Comparison of ENCODE assay signal across 27 cellular contexts in the genomic region with DNA sequence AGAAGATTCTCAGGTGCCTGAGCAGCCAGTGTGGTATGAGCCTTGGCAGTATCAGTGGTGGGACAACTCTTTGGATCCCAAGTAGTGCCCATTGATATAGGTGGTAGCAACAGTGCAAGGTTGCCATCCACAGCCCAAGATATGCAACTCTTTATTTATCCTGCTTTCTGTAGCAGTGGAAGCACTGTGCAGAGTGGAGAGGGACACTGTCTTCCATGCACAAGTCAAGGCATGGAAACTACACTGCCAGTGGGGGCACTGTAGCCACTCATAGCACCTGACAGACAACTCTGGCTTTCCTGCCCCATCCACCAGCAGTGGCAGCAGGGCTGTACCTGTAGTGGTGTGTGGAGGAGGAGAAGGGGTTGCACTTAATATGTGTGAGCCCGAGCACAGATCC.
A peak's percentile ranks its signal among the peaks of the same experiment; 100 is the strongest.
DNase-seq lines count a peak whose midpoint lies in the region; ATAC-seq and TF ChIP-seq lines count a peak whose summit lies in the region.
"Had no signal": no experiment of that assay in that cellular context is flagged by ENCODE, and none has a peak within 500 bp of the region (broad histone marks: within the 10 kb centered on the region; RNA-seq: fewer than 3 reads in every experiment).

No MANE protein-coding gene starts in this region.

- no peaks in the 10 kb centered on the region for H3K9me2 ChIP-seq in GM23338 (ENCODE audit: insufficient read depth)

- H3K9me3 Mint-ChIP-seq in GM23338 (no peaks in the 10 kb centered on the region), T-cell (peaks cover 0 to 21% (median 13%) of the 10 kb centered on the region in 3 donors)

- H3K27me3 Mint-ChIP-seq in GM23338 (ENCODE audit: insufficient read depth, low read depth, poor library complexity) (peaks cover 4% of the 10 kb centered on the region), T-cell (no peaks in the 10 kb centered on the region)
- H3K27me3 Mint-ChIP-seq: activated CD8-positive, alpha-beta memory T cell treated with anti-CD3 and anti-CD28 coated beads, Interleukin-2, amount 10 ng/mL, durations not matched to agents 7 days and 5 days; activated naive CD4-positive, alpha-beta T cell treated with anti-CD3 and anti-CD28 coated beads, Interleukin-2, amount 10 ng/mL, durations not matched to agents 7 days and 5 days; B cell; memory B cell; T-helper 17 cell had no signal

- H3K4me2 ChIP-seq in GM23338: no peak overlapping the region
- H3K4me2 ChIP-seq: A549 had no signal

- no peaks in the 10 kb centered on the region for H3K4me1 ChIP-seq in GM23338 (ENCODE audit: insufficient read depth)
- H3K4me1 ChIP-seq: A549, Peyer's patch, prostate gland, SJCRH30, upper lobe of left lung had no signal

- H3K27ac Mint-ChIP-seq in GM23338: no peak overlapping the region
- H3K27ac Mint-ChIP-seq in T-cell: no peak overlapping the region
- H3K27ac Mint-ChIP-seq: activated CD8-positive, alpha-beta memory T cell treated with anti-CD3 and anti-CD28 coated beads, Interleukin-2, amount 10 ng/mL, durations not matched to agents 7 days and 5 days; activated naive CD4-positive, alpha-beta T cell treated with anti-CD3 and anti-CD28 coated beads, Interleukin-2, amount 10 ng/mL, durations not matched to agents 7 days and 5 days; activated T-cell treated with anti-CD3 and anti-CD28 coated beads, Interleukin-2, amount 50 U/mL, for 72 hours; B cell; memory B cell; T-helper 17 cell had no signal

- H3K79me2 ChIP-seq in GM23338 (replicated peaks; ENCODE audit: insufficient read depth): no peaks in the 10 kb centered on the region

- no peak overlapping the region for H3K4me3 ChIP-seq in GM23338
- H3K4me3 ChIP-seq: A549, cardiac muscle cell, Peyer's patch, prostate gland, SJCRH30, upper lobe of left lung had no signal

- no peaks in the 10 kb centered on the region for H3K36me3 ChIP-seq in GM23338 (ENCODE audit: insufficient read depth)
- H3K36me3 ChIP-seq: cardiac muscle cell, Peyer's patch, prostate gland, SJCRH30, upper lobe of left lung had no signal

- H3K4me3 Mint-ChIP-seq in GM23338 (no peak overlapping the region), T-cell (no peak overlapping the region)
- H3K4me3 Mint-ChIP-seq: activated CD8-positive, alpha-beta memory T cell treated with anti-CD3 and anti-CD28 coated beads, Interleukin-2, amount 10 ng/mL, durations not matched to agents 7 days and 5 days; activated naive CD4-positive, alpha-beta T cell treated with anti-CD3 and anti-CD28 coated beads, Interleukin-2, amount 10 ng/mL, durations not matched to agents 7 days and 5 days; activated T-cell treated with anti-CD3 and anti-CD28 coated beads, Interleukin-2, amount 50 U/mL, for 72 hours; B cell; memory B cell; T-helper 17 cell had no signal

- ATAC-seq in GM23338: peak; percentile 88
- no peak for ATAC-seq in T-cell (replicated peaks in 1 of 4)
- no peak for ATAC-seq in left cardiac atrium
- ATAC-seq: activated CD8-positive, alpha-beta memory T cell treated with anti-CD3 and anti-CD28 coated beads, Interleukin-2, amount 10 ng/mL, durations not matched to agents 7 days and 5 days; activated T-cell treated with anti-CD3 and anti-CD28 coated beads, Interleukin-2, amount 50 U/mL, for 72 hours; T-helper 17 cell had no signal

- H3K4me1 Mint-ChIP-seq in GM23338 (no peaks in the 10 kb centered on the region), T-cell (no peaks in the 10 kb centered on the region)
- H3K4me1 Mint-ChIP-seq: activated CD8-positive, alpha-beta memory T cell treated with anti-CD3 and anti-CD28 coated beads, Interleukin-2, amount 10 ng/mL, durations not matched to agents 7 days and 5 days; activated naive CD4-positive, alpha-beta T cell treated with anti-CD3 and anti-CD28 coated beads, Interleukin-2, amount 10 ng/mL, durations not matched to agents 7 days and 5 days; B cell; memory B cell; T-helper 17 cell had no signal

- no peaks in the 10 kb centered on the region for H4K20me1 ChIP-seq in GM23338 (replicated peaks; ENCODE audit: insufficient read depth)

- DNase-seq in GM23338 (ENCODE audit: low spot score) (peak; percentile 25), UCSD-AML1 (lab: John Stamatoyannopoulos, UW; ENCODE audit: unreplicated experiment) (peak; percentile 3), iPS-NIHi7 (ENCODE audit: extremely low spot score) (peak; percentile 19), T-cell (no peak), left cardiac atrium (no peak), ecto neural progenitor cell (ENCODE audit: low spot score) (no peak), kidney tubule cell (ENCODE audit: low spot score) (no peak)
- DNase-seq: activated CD4-positive, alpha-beta T cell treated with anti-CD3 and anti-CD28 coated beads for 48 hours; activated CD8-positive, alpha-beta memory T cell treated with anti-CD3 and anti-CD28 coated beads, Interleukin-2, amount 10 ng/mL, durations not matched to agents 7 days and 5 days; activated naive CD4-positive, alpha-beta T cell treated with anti-CD3 and anti-CD28 coated beads, Interleukin-2, amount 10 ng/mL, durations not matched to agents 7 days and 5 days; activated T-cell treated with anti-CD3 and anti-CD28 coated beads, Interleukin-2, amount 50 U/mL, for 72 hours; amygdala; cortex of kidney; NCI-H1105; NCI-H2081 treated with DMSO at 0.1 percent for 48 hours; NCI-H446 treated with DMSO at 0.1 percent for 48 hours; Peyer's patch; SJCRH30; T-helper 17 cell; upper lobe of left lung had no signal

- H3K36me3 Mint-ChIP-seq in GM23338 (ENCODE audit: low read depth) (no peaks in the 10 kb centered on the region), T-cell (no peaks in the 10 kb centered on the region)
- H3K36me3 Mint-ChIP-seq: activated CD8-positive, alpha-beta memory T cell treated with anti-CD3 and anti-CD28 coated beads, Interleukin-2, amount 10 ng/mL, durations not matched to agents 7 days and 5 days; activated naive CD4-positive, alpha-beta T cell treated with anti-CD3 and anti-CD28 coated beads, Interleukin-2, amount 10 ng/mL, durations not matched to agents 7 days and 5 days; memory B cell had no signal

- intact Hi-C loops in left cardiac atrium (cut with DNase I): no loop called here

- H2AFZ ChIP-seq in GM23338: no peak overlapping the region

- no peaks in the 10 kb centered on the region for H3F3A ChIP-seq in GM23338 (replicated peaks; ENCODE audit: low read depth)

- CTCF ChIA-PET in T-cell (lab: Charles Lee): no interaction called here

- H3K27ac ChIP-seq in 22Rv1 (no peak overlapping the region), GM23338 (ENCODE audit: low read depth) (no peak overlapping the region)
- H3K27ac ChIP-seq: A549, cardiac muscle cell, HL-60, Peyer's patch, prostate gland, SJCRH30, upper lobe of left lung had no signal

- H3K27me3 ChIP-seq in GM23338 (ENCODE audit: insufficient read depth): no peaks in the 10 kb centered on the region
- H3K27me3 ChIP-seq: cardiac muscle cell, Peyer's patch, SJCRH30, upper lobe of left lung had no signal

- peak; percentile 28 for TF ChIP-seq CTCF in 22Rv1 (IDR thresholded peaks at IDR 0.05)
- TF ChIP-seq CTCF in GM23338 (conservative IDR thresholded peaks at IDR 0.05; ENCODE audit: low read depth in 2 of 2): peak in 1 of 2 experiments; percentile 44; a peak in 2 of 4 replicates

- POLR2A ChIA-PET in T-cell (lab: Charles Lee): no interaction called here

TF ChIP-seq in GM23338, 12 proteins besides CTCF, POLR2A, EP300 and RAD21:
- no peak for TF ChIP-seq CREB1 (CRISPR knock-in tag; IDR thresholded peaks at IDR 0.05; ENCODE audit: low read depth)
- TF ChIP-seq ZNF114 (CRISPR knock-in tag; IDR thresholded peaks at IDR 0.05): no peak
- no peak for TF ChIP-seq EZH2phosphoT487 (IDR thresholded peaks at IDR 0.05; ENCODE audit: unreplicated experiment)
- no peak for TF ChIP-seq STAT1 (IDR thresholded peaks at IDR 0.05; ENCODE audit: unreplicated experiment)
- TF ChIP-seq JUNB (IDR thresholded peaks at IDR 0.05; ENCODE audit: unreplicated experiment): no peak
- no peak for TF ChIP-seq NANOG (IDR thresholded peaks at IDR 0.05; ENCODE audit: borderline replicate concordance)
- TF ChIP-seq REST (IDR thresholded peaks at IDR 0.05; ENCODE audit: unreplicated experiment): no peak
- no peak for TF ChIP-seq ZNF331 (CRISPR knock-in tag; IDR thresholded peaks at IDR 0.05; ENCODE audit: low read depth)
- TF ChIP-seq, protein P1, sequence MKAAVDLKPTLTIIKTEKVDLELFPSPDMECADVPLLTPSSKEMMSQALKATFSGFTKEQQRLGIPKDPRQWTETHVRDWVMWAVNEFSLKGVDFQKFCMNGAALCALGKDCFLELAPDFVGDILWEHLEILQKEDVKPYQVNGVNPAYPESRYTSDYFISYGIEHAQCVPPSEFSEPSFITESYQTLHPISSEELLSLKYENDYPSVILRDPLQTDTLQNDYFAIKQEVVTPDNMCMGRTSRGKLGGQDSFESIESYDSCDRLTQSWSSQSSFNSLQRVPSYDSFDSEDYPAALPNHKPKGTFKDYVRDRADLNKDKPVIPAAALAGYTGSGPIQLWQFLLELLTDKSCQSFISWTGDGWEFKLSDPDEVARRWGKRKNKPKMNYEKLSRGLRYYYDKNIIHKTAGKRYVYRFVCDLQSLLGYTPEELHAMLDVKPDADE (IDR thresholded peaks at IDR 0.05): no peak
TF ChIP-seq in GM23338: peak in this region for 0.

Comparison
In these comparisons a context has a peak if more than half of its experiments do, and no peak if none do; other contexts are left out.
1. DNase-seq: peak in GM23338 (single experiment), UCSD-AML1 (single experiment) and iPS-NIHi7 (single experiment); none in T-cell (0 of 34), left cardiac atrium (single experiment), ecto neural progenitor cell (single experiment) and kidney tubule cell (single experiment).